ENCODE assay signal across 1 cellular context in genomic region chr19:17938092-17938845, GRCh38.
TF ChIP-seq lines count a peak whose summit lies in the region.

No MANE protein-coding gene starts in this region.

TF ChIP-seq in HCT116, 20 proteins besides CTCF, POLR2A, EP300 and RAD21:
- TF ChIP-seq, protein P1, sequence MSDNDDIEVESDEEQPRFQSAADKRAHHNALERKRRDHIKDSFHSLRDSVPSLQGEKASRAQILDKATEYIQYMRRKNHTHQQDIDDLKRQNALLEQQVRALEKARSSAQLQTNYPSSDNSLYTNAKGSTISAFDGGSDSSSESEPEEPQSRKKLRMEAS (IDR thresholded peaks at IDR 0.05) = no peak
- TF ChIP-seq, protein P2, sequence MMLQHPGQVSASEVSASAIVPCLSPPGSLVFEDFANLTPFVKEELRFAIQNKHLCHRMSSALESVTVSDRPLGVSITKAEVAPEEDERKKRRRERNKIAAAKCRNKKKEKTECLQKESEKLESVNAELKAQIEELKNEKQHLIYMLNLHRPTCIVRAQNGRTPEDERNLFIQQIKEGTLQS (IDR thresholded peaks at IDR 0.05) = no peak
- TF ChIP-seq SP1 (IDR thresholded peaks at IDR 0.05; ENCODE audit: low read depth) = no peak
- no peak; the same call in 1 of the 2 replicates for TF ChIP-seq POLR2AphosphoS5 (IDR thresholded peaks at IDR 0.05; ENCODE audit: low read depth, low read length)
- no peak for TF ChIP-seq ELF1 (IDR thresholded peaks at IDR 0.05; ENCODE audit: borderline replicate concordance, low read depth)
- TF ChIP-seq JUND (IDR thresholded peaks at IDR 0.05) = no peak
- TF ChIP-seq TCF7L2 (IDR thresholded peaks at IDR 0.05; ENCODE audit: borderline replicate concordance, extremely low read depth, insufficient read depth, insufficient read length) = no peak
- TF ChIP-seq CBX3 (IDR thresholded peaks at IDR 0.05; ENCODE audit: low read depth) = no peak
- no peak for TF ChIP-seq CEBPB (IDR thresholded peaks at IDR 0.05; ENCODE audit: low read depth)
- no peak for TF ChIP-seq SIN3A (IDR thresholded peaks at IDR 0.05; ENCODE audit: low read depth)
TF ChIP-seq in HCT116: peak in this region for 0.
